In the genomic region with DNA sequence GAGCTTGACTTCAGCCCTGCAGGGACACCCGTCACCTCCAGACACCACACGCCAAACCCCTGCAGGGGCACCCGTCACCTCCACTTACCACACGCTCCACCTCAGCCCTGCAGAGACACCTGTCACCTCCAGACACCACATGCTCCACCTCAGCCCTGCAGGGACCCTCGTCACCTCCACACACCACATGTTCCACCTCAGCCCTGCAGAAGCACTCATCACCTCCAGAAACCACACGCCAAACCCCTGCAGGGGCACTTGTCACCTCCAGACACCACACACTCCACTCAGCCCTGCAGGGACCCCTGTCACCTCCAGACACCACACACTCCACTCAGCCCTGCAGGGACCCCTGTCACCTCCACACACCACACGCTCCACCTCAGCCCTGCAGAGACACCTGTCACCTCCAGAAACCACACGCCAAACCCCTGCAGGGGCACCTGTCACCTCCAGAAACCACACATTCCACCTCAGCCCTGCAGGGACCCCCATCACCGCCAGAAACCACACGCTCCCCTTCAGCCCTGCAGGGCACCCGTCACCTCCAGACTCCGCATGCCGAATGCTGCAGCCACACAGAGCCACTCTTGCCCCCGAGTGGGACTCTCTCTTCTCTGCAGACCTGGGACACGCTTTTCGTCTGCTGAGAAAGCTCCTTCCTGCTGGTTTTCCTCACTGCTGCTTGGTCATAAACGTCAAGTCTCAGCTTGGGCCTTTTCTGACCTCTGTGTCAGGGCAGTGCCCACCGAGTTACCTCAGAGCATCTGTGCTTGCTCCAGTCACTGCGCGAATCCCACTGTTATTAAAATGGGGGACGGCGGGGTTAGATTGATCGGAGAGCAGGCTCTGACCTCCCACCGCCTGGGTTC, we compare ENCODE assay signal across 24 cellular contexts.
DNase-seq lines count a peak whose midpoint lies in the region; ATAC-seq, FAIRE-seq and TF ChIP-seq lines count a peak whose summit lies in the region.
"Had no signal": no experiment of that assay in that cellular context is flagged by ENCODE, and none has a peak within 500 bp of the region (broad histone marks: within the 10 kb centered on the region; RNA-seq: fewer than 3 reads in every experiment).

No MANE protein-coding gene starts in this region.

- POLR2A ChIA-PET in Panc1 (lab: Charles Lee), result no interaction called here
- POLR2A ChIA-PET in H1 (lab: Charles Lee; ENCODE audit: partially characterized antibody), result no interaction called here

- no peak for TF ChIP-seq POLR2A in H1 (IDR thresholded peaks at IDR 0.05; ENCODE audit: control extremely low read depth in 1 of 2, low read depth in 2 of 2, low read length in 2 of 2)
- TF ChIP-seq POLR2A in thyroid gland (IDR thresholded peaks at IDR 0.05), result no peak

- no peak overlapping the region for H3K23ac ChIP-seq in H1 (ENCODE audit: insufficient read length)

- H2BK15ac ChIP-seq in H1 (ENCODE audit: low read length), result no peak overlapping the region; the same call in 1 of the 2 replicates

- H3K36me3 ChIP-seq in Panc1 (ENCODE audit: control insufficient read depth, insufficient read depth, low read length) (no peaks in the 10 kb centered on the region), H1 (ENCODE audit: control insufficient read depth in 2 of 4, insufficient read depth in 4 of 4, low read length in 3 of 4) (no peaks in the 10 kb centered on the region), upper lobe of right lung (no peaks in the 10 kb centered on the region), thyroid gland (no peaks in the 10 kb centered on the region)
- H3K36me3 ChIP-seq: BE2C, HAP-1, MG63, Peyer's patch had no signal

- 85% methylated on average over 22 of the region's 24 CpGs; no CpG with 5 or more reads in 1 of the 2 experiments for WGBS in H1 (ENCODE audit: extremely low coverage in 1 of 2, insufficient coverage in 1 of 2, insufficient read length in 1 of 2, insufficient replicate concordance in 2 of 2, low coverage in 1 of 2, low lambda C conversion rate in 2 of 2, missing lambda C conversion rate in 1 of 2), 2 experiments
- 75 to 82% methylated on average over 24 of the region's 24 CpGs for WGBS in thyroid gland, 2 donors

- H3K56ac ChIP-seq in H1 (replicated peaks; ENCODE audit: insufficient read length, low read depth, low read length), result no peak overlapping the region

- no peaks in the 10 kb centered on the region for H4K20me1 ChIP-seq in H1 (replicated peaks in 1 of 2; ENCODE audit: control insufficient read depth in 1 of 2, insufficient read depth in 2 of 2, low read length in 2 of 2)

- H3K18ac ChIP-seq in H1 (ENCODE audit: extremely low read depth, low read length), result no peak overlapping the region; the same call in 1 of the 2 replicates

- H3K27ac ChIP-seq in Panc1 (ENCODE audit: low read length), result no peak overlapping the region
- H3K27ac ChIP-seq in H1 (ENCODE audit: low read depth, low read length), result no peak overlapping the region
- no peak overlapping the region for H3K27ac ChIP-seq in upper lobe of right lung
- no peak overlapping the region for H3K27ac ChIP-seq in thyroid gland
- H3K27ac ChIP-seq: HL-60, Peyer's patch had no signal

- H2BK12ac ChIP-seq in H1 (ENCODE audit: low read depth, low read length), result peak overlapping the region; percentile 39; the same call in 1 of the 2 replicates

- H2BK120ac ChIP-seq in H1 (replicated peaks; ENCODE audit: low read depth, low read length), result no peak overlapping the region

- no peaks in the 10 kb centered on the region; the same call in 1 of the 2 replicates for H3K9me3 ChIP-seq in Panc1 (ENCODE audit: control insufficient read depth, insufficient read depth, low read depth, low read length)
- H3K9me3 ChIP-seq in H1 (ENCODE audit: insufficient read depth in 2 of 2, low read depth in 1 of 2, low read length in 1 of 2), result peaks cover 0 to 7% of the 10 kb centered on the region in 2 experiments; a peak in 2 of 4 replicates
- H3K9me3 ChIP-seq in upper lobe of right lung, result no peaks in the 10 kb centered on the region
- no peaks in the 10 kb centered on the region for H3K9me3 ChIP-seq in thyroid gland
- H3K9me3 ChIP-seq: BE2C, HAP-1, MG63, Peyer's patch had no signal

- no peaks in the 10 kb centered on the region for H3K9me3 Mint-ChIP-seq in stimulated activated memory B cell treated with anti-CD40 and anti-IgM and Interleukin-4, amounts not matched to agents 10 μg/mL and 1 μg/mL and 100 μg/mL, for 72 hours

- intact Hi-C loops in Panc1 (cut with micrococcal nuclease; ENCODE audit: unreplicated experiment), result no loop called here
- intact Hi-C loops in upper lobe of right lung (cut with DNase I), result no loop called here
- intact Hi-C loops in thyroid gland (cut with DNase I), result no loop called here

- ATAC-seq in Panc1 (0 out of 2 replicates have a peak, but pooled peaks have one; percentile 24), upper lobe of right lung (no peak)
- no peak for ATAC-seq in stimulated activated memory B cell treated with anti-CD40 and anti-IgM and Interleukin-4, amounts not matched to agents 10 μg/mL and 1 μg/mL and 100 μg/mL, for 72 hours
- ATAC-seq: HepG2, K562, SK-N-SH treated with all-trans-retinoic acid at 6 μM for 48 hours had no signal

- H2AK5ac ChIP-seq in H1 (ENCODE audit: low read depth, low read length), result no peak overlapping the region

- H4K5ac ChIP-seq in H1 (ENCODE audit: insufficient read length, low read depth, low read length), result no peak overlapping the region

- H3K9ac ChIP-seq in H1 (replicated peaks in 1 of 4; ENCODE audit: extremely low read depth in 1 of 4, low read depth in 3 of 4, low read length in 3 of 4), result no peak overlapping the region

- DNase-seq in Panc1 (ENCODE audit: low read depth, low spot score) (no peak), H1 (ENCODE audit: low read depth in 1 of 2, low spot score in 2 of 2) (no peak), mesenteric fat pad (ENCODE audit: low spot score) (peak; percentile 76), upper lobe of right lung (peak; percentile 27), thyroid gland (no peak), midbrain (lab: John Stamatoyannopoulos, UW) (no peak)
- DNase-seq: BE2C, DMS53, GDM1, MG63, NCI-H1417, NCI-H1694 treated with DMSO at 0.1 percent for 48 hours, NCI-H2107, NCI-H2227 treated with DMSO at 0.1 percent for 48 hours, NCI-H510A treated with DMSO at 0.1 percent for 48 hours, NCI-H774 had no signal

- no peak for TF ChIP-seq EP300 in H1 (IDR thresholded peaks at IDR 0.05; ENCODE audit: borderline replicate concordance in 1 of 2, low read depth in 2 of 2, low read length in 2 of 2)

- H2AFZ ChIP-seq in H1 (ENCODE audit: low read length), result no peak overlapping the region

- in situ Hi-C loops in Panc1 (cut with HindIII; ENCODE audit: low pct_unique_long_range_greater_than_20kb, low sequenced_read_pairs), result no loop called here

- no peak overlapping the region for H3K14ac ChIP-seq in H1 (ENCODE audit: insufficient read length)

- no peak overlapping the region for H2BK5ac ChIP-seq in H1 (ENCODE audit: low read depth, low read length)

- peaks cover 13% of the 10 kb centered on the region; the same call in 1 of the 2 replicates for H3K27me3 ChIP-seq in Panc1 (ENCODE audit: control insufficient read depth, insufficient read depth, low read length)
- H3K27me3 ChIP-seq in H1 (replicated peaks in 1 of 4; ENCODE audit: control insufficient read depth in 3 of 4, extremely low read depth in 1 of 4, insufficient read depth in 3 of 4, low read length in 3 of 4), result no peaks in the 10 kb centered on the region; a peak in 1 of 7 replicates
- H3K27me3 ChIP-seq in upper lobe of right lung, result no peaks in the 10 kb centered on the region
- no peaks in the 10 kb centered on the region for H3K27me3 ChIP-seq in thyroid gland
- H3K27me3 ChIP-seq: BE2C, MG63, Peyer's patch had no signal

- H3K4me3 Mint-ChIP-seq in stimulated activated memory B cell treated with anti-CD40 and anti-IgM and Interleukin-4, amounts not matched to agents 10 μg/mL and 1 μg/mL and 100 μg/mL, for 72 hours, result no peak overlapping the region

- FAIRE-seq in H1 (lab: Jason Lieb, UNC), result no peak
- FAIRE-seq: D721Med, HepG2, K562 had no signal

- H3K4me2 ChIP-seq in H1 (ENCODE audit: insufficient read depth in 1 of 2, low read depth in 2 of 2, low read length in 2 of 2), result no peak overlapping the region

- H4K8ac ChIP-seq in H1 (ENCODE audit: extremely low read depth, insufficient read depth, low read length), result peak overlapping the region; percentile 71; the same call in 1 of the 2 replicates

- TF ChIP-seq CTCF in Panc1 (IDR thresholded peaks at IDR 0.05), result no peak
- TF ChIP-seq CTCF in H1 (IDR thresholded peaks at IDR 0.05; ENCODE audit: control extremely low read depth in 1 of 3, insufficient read depth in 1 of 3, low read depth in 1 of 3, low read length in 3 of 3), result no peak
- no peak for TF ChIP-seq CTCF in upper lobe of right lung (IDR thresholded peaks at IDR 0.05)
- TF ChIP-seq CTCF in thyroid gland (IDR thresholded peaks at IDR 0.05), result no peak

- no peaks in the 10 kb centered on the region for H3K4me1 Mint-ChIP-seq in stimulated activated memory B cell treated with anti-CD40 and anti-IgM and Interleukin-4, amounts not matched to agents 10 μg/mL and 1 μg/mL and 100 μg/mL, for 72 hours

- H3K4me1 ChIP-seq in Panc1 (ENCODE audit: control insufficient read depth, insufficient read depth, low read length) (no peaks in the 10 kb centered on the region), H1 (replicated peaks in 1 of 4; ENCODE audit: control insufficient read depth in 3 of 4, insufficient read depth in 4 of 4, low read length in 3 of 4) (peaks cover 0 to 6% (median 5%) of the 10 kb centered on the region in 4 experiments; a peak in 4 of 7 replicates), upper lobe of right lung (no peaks in the 10 kb centered on the region), thyroid gland (no peaks in the 10 kb centered on the region)
- H3K4me1 ChIP-seq: BE2C, HAP-1, Peyer's patch had no signal

- H3K4ac ChIP-seq in H1 (replicated peaks; ENCODE audit: insufficient read length, low read depth, low read length), result no peak overlapping the region

- no peaks in the 10 kb centered on the region for H3K79me2 ChIP-seq in H1 (ENCODE audit: control insufficient read depth in 1 of 2, insufficient read depth in 2 of 2, low read length in 2 of 2)

- no peak for TF ChIP-seq RAD21 in H1 (IDR thresholded peaks at IDR 0.05 in 1 of 2, conservative IDR thresholded peaks at IDR 0.05 in 1 of 2; ENCODE audit: low read depth in 2 of 2, low read length in 2 of 2)

- H3K4me3 ChIP-seq in Panc1 (ENCODE audit: low read depth in 2 of 2, low read length in 2 of 2) (no peak overlapping the region), H1 (ENCODE audit: extremely low read depth in 1 of 4, insufficient read depth in 2 of 4, low read depth in 3 of 4, low read length in 4 of 4) (no peak overlapping the region), upper lobe of right lung (no peak overlapping the region), thyroid gland (replicated peaks in 1 of 3) (no peak overlapping the region)
- H3K4me3 ChIP-seq: HAP-1, K562, MG63, Peyer's patch had no signal

- no peaks in the 10 kb centered on the region for H3K36me3 Mint-ChIP-seq in stimulated activated memory B cell treated with anti-CD40 and anti-IgM and Interleukin-4, amounts not matched to agents 10 μg/mL and 1 μg/mL and 100 μg/mL, for 72 hours

- H2BK20ac ChIP-seq in H1 (ENCODE audit: low read length), result no peak overlapping the region

- peaks cover 13% of the 10 kb centered on the region for H3K27me3 Mint-ChIP-seq in stimulated activated memory B cell treated with anti-CD40 and anti-IgM and Interleukin-4, amounts not matched to agents 10 μg/mL and 1 μg/mL and 100 μg/mL, for 72 hours

- no peak overlapping the region for H3K27ac Mint-ChIP-seq in stimulated activated memory B cell treated with anti-CD40 and anti-IgM and Interleukin-4, amounts not matched to agents 10 μg/mL and 1 μg/mL and 100 μg/mL, for 72 hours

- CTCF ChIA-PET in Panc1 (lab: Charles Lee), result no interaction called here
- CTCF ChIA-PET in H1 (lab: Charles Lee; ENCODE audit: partially characterized antibody), result interaction anchor here (2.2 kb wide), 1 partner anchor 23 kb away, joined by 6 read pairs; no protein-coding TSS in a partner anchor

- H3K23me2 ChIP-seq in H1 (ENCODE audit: low read depth, low read length), result no peaks in the 10 kb centered on the region

- H3K79me1 ChIP-seq in H1 (ENCODE audit: low read depth, low read length), result no peaks in the 10 kb centered on the region

- H4K91ac ChIP-seq in H1 (replicated peaks; ENCODE audit: insufficient read length, low read length), result peak overlapping the region; percentile 88

- no TSS peak for BruUV-seq in Panc1 (replicated peaks; lab: Mats Ljungman, UMichigan)

Comparison
In these comparisons a context has a peak if more than half of its experiments do, and no peak if none do; other contexts are left out.
1. DNase-seq: peak in mesenteric fat pad (single experiment) and upper lobe of right lung (single experiment); none in Panc1 (single experiment), H1 (0 of 2), thyroid gland (0 of 2) and midbrain (single experiment).